ENCODE assay signal across 8 cellular contexts in genomic region chr14:64549805-64550538, GRCh38. TPM values are rescaled to one million over a fixed set of nuclear protein-coding genes. Genes with fewer than 3 reads are reported as not detected.
DNase-seq lines count a peak whose midpoint lies in the region; ATAC-seq and TF ChIP-seq lines count a peak whose summit lies in the region.

Gene PPP1R36, plus strand, starts transcription at chr14:64549961. Its CDS starts 37 bp downstream, at chr14:64549998.

- H3K27me3 Mint-ChIP-seq in CD4-positive, alpha-beta memory T cell, result no peaks in the 10 kb centered on the region
- H3K27me3 Mint-ChIP-seq in stimulated activated naive CD8-positive, alpha-beta T cell treated with anti-CD3 and anti-CD28 coated beads, Interleukin-15, Interleukin-2, amounts not matched to agents 100 ng/mL and 50 ng/mL, for 24 hours, result peaks cover 29% of the 10 kb centered on the region

- H3K4me1 ChIP-seq in CD4-positive, alpha-beta memory T cell (ENCODE audit: insufficient read depth, low read length), result peaks cover 18% of the 10 kb centered on the region
- H3K4me1 ChIP-seq in colonic mucosa (no peaks in the 10 kb centered on the region), mesendoderm (ENCODE audit: control insufficient read depth, low read depth, low read length) (peaks cover 1% of the 10 kb centered on the region)

- no peaks in the 10 kb centered on the region for H3K9me3 ChIP-seq in CD4-positive, alpha-beta memory T cell (ENCODE audit: control insufficient read depth in 1 of 2, low read length in 2 of 2)
- no peaks in the 10 kb centered on the region for H3K9me3 ChIP-seq in colonic mucosa

- no peak within 1 kb of the TSS for H4K8ac ChIP-seq in mesendoderm (ENCODE audit: low read depth, low read length)

- H2BK5ac ChIP-seq in mesendoderm (ENCODE audit: low read length), result no peak within 1 kb of the TSS

- peaks cover 7 to 18% (median 14%) of the 10 kb centered on the region in 4 donors for H3K4me1 Mint-ChIP-seq in CD4-positive, alpha-beta memory T cell
- H3K4me1 Mint-ChIP-seq in stimulated activated naive CD8-positive, alpha-beta T cell treated with anti-CD3 and anti-CD28 coated beads, Interleukin-15, Interleukin-2, amounts not matched to agents 100 ng/mL and 50 ng/mL, for 24 hours (ENCODE audit: low read depth), result peaks cover 13% of the 10 kb centered on the region

- no peak within 1 kb of the TSS for H4K5ac ChIP-seq in mesendoderm (ENCODE audit: low read length)

- CTCF ChIA-PET in CD4-positive, alpha-beta memory T cell (lab: Charles Lee; ENCODE audit: partially characterized antibody), result interaction anchor here (1.0 to 1.7 kb wide), 4 partner anchors 8 to 87 kb away, joined by 3 to 5 read pairs (median 4); no protein-coding TSS in a partner anchor

- H3K18ac ChIP-seq in mesendoderm (ENCODE audit: low read length), result peak within 1 kb of the TSS; percentile 46

- H2AK5ac ChIP-seq in mesendoderm (ENCODE audit: low read length), result no peak within 1 kb of the TSS

- WGBS in mesendoderm (ENCODE audit: extremely low coverage, insufficient coverage, low lambda C conversion rate), result no CpG with 5 or more reads among the region's 50 CpGs

- no peaks in the 10 kb centered on the region for H3K36me3 ChIP-seq in CD4-positive, alpha-beta memory T cell (ENCODE audit: insufficient read depth, low read length)
- no peaks in the 10 kb centered on the region for H3K36me3 ChIP-seq in colonic mucosa
- H3K36me3 ChIP-seq in mesendoderm (ENCODE audit: control insufficient read depth, insufficient read depth, low read length), result no peaks in the 10 kb centered on the region

- H3K4me2 ChIP-seq in mesendoderm (ENCODE audit: low read length), result peak within 1 kb of the TSS; percentile 67

- no peaks in the 10 kb centered on the region for H3K79me2 ChIP-seq in mesendoderm (ENCODE audit: control insufficient read depth, insufficient read depth, low read length)

- H3K9ac ChIP-seq in colonic mucosa (ENCODE audit: low read depth in 2 of 2, low read length in 2 of 2) (peak within 1 kb of the TSS; percentile 73 to 75), mesendoderm (ENCODE audit: low read length) (peak within 1 kb of the TSS; percentile 72)

- peak in 4 of 5 donors; percentile 30 to 41 (median 38) for DNase-seq in CD4-positive, alpha-beta memory T cell
- peak; percentile 45 for DNase-seq in HPDE6-E6E7 (ENCODE audit: extremely low spot score)
- DNase-seq in T-helper 1 cell, result peak in 4 of 5 donors; percentile 14 to 50 (median 24)
- DNase-seq in colonic mucosa, result peak; percentile 77
- DNase-seq in mesendoderm, result peak; percentile 62
- no peak for DNase-seq in GOT3 (lab: John Stamatoyannopoulos, UW)

- POLR2A ChIA-PET in CD4-positive, alpha-beta memory T cell (lab: Charles Lee; ENCODE audit: partially characterized antibody), result interaction anchor here (0.7 to 2.4 kb wide), 2 partner anchors 9 to 549 kb away, joined by 3 to 14 read pairs; partner anchors contain the start of gene HSPA2

- H3K27me3 ChIP-seq in CD4-positive, alpha-beta memory T cell (ENCODE audit: insufficient read depth, low read length), result no peaks in the 10 kb centered on the region
- no peaks in the 10 kb centered on the region for H3K27me3 ChIP-seq in colonic mucosa
- H3K27me3 ChIP-seq in mesendoderm (ENCODE audit: insufficient read depth, low read length, poor library complexity), result no peaks in the 10 kb centered on the region

- H3K4ac ChIP-seq in mesendoderm (ENCODE audit: low read depth, low read length), result peak within 1 kb of the TSS; percentile 40

- no peak within 1 kb of the TSS for H2BK120ac ChIP-seq in mesendoderm (ENCODE audit: low read depth, low read length)

- peak within 1 kb of the TSS; percentile 71 to 78 (median 74) for H3K4me3 Mint-ChIP-seq in CD4-positive, alpha-beta memory T cell
- peak within 1 kb of the TSS; percentile 66 for H3K4me3 Mint-ChIP-seq in stimulated activated naive CD8-positive, alpha-beta T cell treated with anti-CD3 and anti-CD28 coated beads, Interleukin-15, Interleukin-2, amounts not matched to agents 100 ng/mL and 50 ng/mL, for 24 hours

- no peaks in the 10 kb centered on the region for H3K36me3 Mint-ChIP-seq in CD4-positive, alpha-beta memory T cell
- H3K36me3 Mint-ChIP-seq in stimulated activated naive CD8-positive, alpha-beta T cell treated with anti-CD3 and anti-CD28 coated beads, Interleukin-15, Interleukin-2, amounts not matched to agents 100 ng/mL and 50 ng/mL, for 24 hours (ENCODE audit: low read depth), result no peaks in the 10 kb centered on the region

- H3K23ac ChIP-seq in mesendoderm (ENCODE audit: low read length), result no peak within 1 kb of the TSS

- H3K9me3 Mint-ChIP-seq in CD4-positive, alpha-beta memory T cell, result no peaks in the 10 kb centered on the region
- no peaks in the 10 kb centered on the region for H3K9me3 Mint-ChIP-seq in stimulated activated naive CD8-positive, alpha-beta T cell treated with anti-CD3 and anti-CD28 coated beads, Interleukin-15, Interleukin-2, amounts not matched to agents 100 ng/mL and 50 ng/mL, for 24 hours

- peak within 1 kb of the TSS in 1 of 2 donors; percentile 20 for H3K4me3 ChIP-seq in CD4-positive, alpha-beta memory T cell (ENCODE audit: low read length in 2 of 2)
- H3K4me3 ChIP-seq in colonic mucosa (peak within 1 kb of the TSS; percentile 26), mesendoderm (ENCODE audit: low read length) (peak within 1 kb of the TSS; percentile 45)

- ATAC-seq in GM21447 (IDR thresholded peaks at IDR 0.05; ENCODE audit: unreplicated experiment), result no peak

- peak within 1 kb of the TSS; percentile 9 for H2BK15ac ChIP-seq in mesendoderm (replicated peaks; ENCODE audit: low read depth)

- H3K56ac ChIP-seq in mesendoderm (ENCODE audit: low read length), result peak within 1 kb of the TSS; percentile 94

- H3K79me1 ChIP-seq in mesendoderm (ENCODE audit: low read length), result no peaks in the 10 kb centered on the region

- no peak within 1 kb of the TSS for H3K27ac ChIP-seq in CD4-positive, alpha-beta memory T cell (ENCODE audit: low read depth, low read length)
- H3K27ac ChIP-seq in colonic mucosa (peak within 1 kb of the TSS; percentile 60), mesendoderm (ENCODE audit: low read depth, low read length) (no peak within 1 kb of the TSS)

- no peak for TF ChIP-seq CTCF in colonic mucosa (IDR thresholded peaks at IDR 0.05)

- intact Hi-C loops in CD4-positive, alpha-beta memory T cell (cut with micrococcal nuclease), result loop anchor here (1.0 kb wide), 1 partner anchor 10 kb away; the partner anchor contains the start of gene HSPA2
- intact Hi-C loops in colonic mucosa (cut with DNase I), result no loop called here

- peak within 1 kb of the TSS in 6 of 7 donors; percentile 5 to 86 (median 56) for H3K27ac Mint-ChIP-seq in CD4-positive, alpha-beta memory T cell
- H3K27ac Mint-ChIP-seq in stimulated activated naive CD8-positive, alpha-beta T cell treated with anti-CD3 and anti-CD28 coated beads, Interleukin-15, Interleukin-2, amounts not matched to agents 100 ng/mL and 50 ng/mL, for 24 hours, result no peak within 1 kb of the TSS

RNA-seq across cellular contexts. Expression of gene PPP1R36, which starts in this region (rescaled TPM):
- total RNA-seq in CD4-positive, alpha-beta memory T cell, result not detected
- polyA plus RNA-seq in CD4-positive, alpha-beta memory T cell, result under 1 TPM in 1 of 2 donors, not detected in 1; 0.49 TPM
- 1 to 10 TPM; 2.2 to 5.0 TPM for total RNA-seq in colonic mucosa
- 0.37 TPM for polyA plus RNA-seq in mesendoderm (2013, experiment 1 of 2)
- polyA plus RNA-seq in mesendoderm (2013, experiment 2 of 2), result 0.28 TPM

Comparison
In these comparisons a context has a peak if more than half of its experiments do, and no peak if none do; other contexts are left out.
1. Peak in DNase-seq in CD4-positive, alpha-beta memory T cell; RNA of the gene not detected or under 1 TPM.